In genomic region chr2:12556762-12557161, GRCh38 we compare ENCODE assay signal across 11 cellular contexts.
DNase-seq lines count a peak whose midpoint lies in the region; ATAC-seq and TF ChIP-seq lines count a peak whose summit lies in the region.
"Had no signal": no experiment of that assay in that cellular context is flagged by ENCODE, and none has a peak within 500 bp of the region (broad histone marks: within the 10 kb centered on the region; RNA-seq: fewer than 3 reads in every experiment).

No MANE protein-coding gene starts in this region.

- no peaks in the 10 kb centered on the region for H3K27me3 ChIP-seq in GM23338 (ENCODE audit: insufficient read depth)
- H3K27me3 ChIP-seq: pancreas had no signal

- TF ChIP-seq CTCF in GM23338 (conservative IDR thresholded peaks at IDR 0.05; ENCODE audit: low read depth in 2 of 2) (no peak), fibroblast of the aortic adventitia (IDR thresholded peaks at IDR 0.05; ENCODE audit: insufficient read depth, low read length) (no peak)

- peaks cover 18% of the 10 kb centered on the region for H3K4me1 Mint-ChIP-seq in GM23338

- no peaks in the 10 kb centered on the region; the same call in 2 of the 3 replicates for H3K36me3 Mint-ChIP-seq in GM23338 (ENCODE audit: low read depth)

- no peak overlapping the region for H3K4me3 Mint-ChIP-seq in GM23338
- H3K4me3 Mint-ChIP-seq: activated B cell treated with CpG ODN at 0.5 μM for 24 hours had no signal

- H3K36me3 ChIP-seq in GM23338 (ENCODE audit: insufficient read depth) = no peaks in the 10 kb centered on the region
- H3K36me3 ChIP-seq: pancreas had no signal

- H3K4me2 ChIP-seq in GM23338 = no peak overlapping the region

- peaks cover 8% of the 10 kb centered on the region; the same call in 1 of the 2 replicates for H3K9me2 ChIP-seq in GM23338 (ENCODE audit: insufficient read depth)

- no peak overlapping the region for H3K4me3 ChIP-seq in GM23338
- no peak overlapping the region for H3K4me3 ChIP-seq in fibroblast of the aortic adventitia (ENCODE audit: low read depth, low read length)
- H3K4me3 ChIP-seq: pancreas had no signal

- no peaks in the 10 kb centered on the region for H3K79me2 ChIP-seq in GM23338 (replicated peaks; ENCODE audit: insufficient read depth)

- H3K9me3 Mint-ChIP-seq in GM23338 = peaks cover 6% of the 10 kb centered on the region; the same call in 2 of the 3 replicates
- H3K9me3 Mint-ChIP-seq: activated B cell treated with CpG ODN at 0.5 μM for 24 hours had no signal

- peaks cover 2% of the 10 kb centered on the region for H3K27me3 Mint-ChIP-seq in GM23338 (ENCODE audit: insufficient read depth, low read depth, poor library complexity)
- H3K27me3 Mint-ChIP-seq: activated B cell treated with CpG ODN at 0.5 μM for 24 hours had no signal

- H3K4me1 ChIP-seq in GM23338 (ENCODE audit: insufficient read depth) = peaks cover 8% of the 10 kb centered on the region
- H3K4me1 ChIP-seq: pancreas had no signal

- H3K27ac ChIP-seq in GM23338 (ENCODE audit: low read depth) = no peak overlapping the region
- H3K27ac ChIP-seq: pancreas had no signal

- no peak for ATAC-seq in GM23338
- ATAC-seq in HG02840 (IDR thresholded peaks at IDR 0.05; ENCODE audit: low FRiP score, unreplicated experiment) = no peak
- ATAC-seq in GM19324 (IDR thresholded peaks at IDR 0.05; ENCODE audit: low FRiP score, unreplicated experiment) = no peak
- no peak for ATAC-seq in GM21619 (IDR thresholded peaks at IDR 0.05; ENCODE audit: unreplicated experiment)

- H3F3A ChIP-seq in GM23338 (replicated peaks; ENCODE audit: low read depth) = no peaks in the 10 kb centered on the region

- 0 out of 2 replicates have a peak overlapping the region, but pooled peaks have one; percentile 47 for H2AFZ ChIP-seq in GM23338

- no peak overlapping the region for H3K27ac Mint-ChIP-seq in GM23338
- H3K27ac Mint-ChIP-seq: activated B cell treated with CpG ODN at 0.5 μM for 24 hours had no signal

- H4K20me1 ChIP-seq in GM23338 (replicated peaks; ENCODE audit: insufficient read depth) = no peaks in the 10 kb centered on the region

- DNase-seq in AG08395 (ENCODE audit: low spot score) (peak; percentile 15), GM23338 (ENCODE audit: low spot score) (no peak), fibroblast of the aortic adventitia (ENCODE audit: low read depth) (peak; percentile 20), NCI-H774 (lab: John Stamatoyannopoulos, UW) (no peak)
- DNase-seq in activated CD4-positive, alpha-beta T cell treated with anti-CD3 and anti-CD28 coated beads, Interleukin-2, amount 50 U/mL, for 1 hour = peak; percentile 6
- DNase-seq: activated B cell treated with CpG ODN at 0.5 μM for 24 hours, cortex of kidney, pancreas had no signal

TF ChIP-seq in GM23338, 12 proteins besides CTCF, POLR2A, EP300 and RAD21:
- TF ChIP-seq EZH2 (IDR thresholded peaks at IDR 0.05; ENCODE audit: low read depth, unreplicated experiment) (no peak), EZH2phosphoT487 (IDR thresholded peaks at IDR 0.05; ENCODE audit: unreplicated experiment) (no peak), STAT1 (IDR thresholded peaks at IDR 0.05; ENCODE audit: unreplicated experiment) (no peak), REST (IDR thresholded peaks at IDR 0.05; ENCODE audit: unreplicated experiment) (no peak), CREB1 (CRISPR knock-in tag; IDR thresholded peaks at IDR 0.05; ENCODE audit: low read depth) (no peak), ZNF331 (CRISPR knock-in tag; IDR thresholded peaks at IDR 0.05; ENCODE audit: low read depth) (no peak), POLR2AphosphoS5 (IDR thresholded peaks at IDR 0.05; ENCODE audit: low read depth) (no peak)

Comparison
In these comparisons a context has a peak if more than half of its experiments do, and no peak if none do; other contexts are left out.
1. DNase-seq: peak in AG08395 (single experiment), activated CD4-positive, alpha-beta T cell treated with anti-CD3 and anti-CD28 coated beads, Interleukin-2, amount 50 U/mL, for 1 hour (single experiment) and fibroblast of the aortic adventitia (single experiment); none in GM23338 (single experiment) and NCI-H774 (single experiment).